21 cellular contexts compared by ENCODE assay signal in genomic region chr1:203424861-203425667, GRCh38. TPM values are rescaled to one million over a fixed set of nuclear protein-coding genes. Genes with fewer than 3 reads are reported as not detected.
DNase-seq lines count a peak whose midpoint lies in the region; ATAC-seq and TF ChIP-seq lines count a peak whose summit lies in the region.
"Had no signal": no experiment of that assay in that cellular context is flagged by ENCODE, and none has a peak within 500 bp of the region (broad histone marks: within the 10 kb centered on the region; RNA-seq: fewer than 3 reads in every experiment).

No MANE protein-coding gene starts in this region.

- H3K4me3 ChIP-seq in colonic mucosa (no peak overlapping the region), rectal smooth muscle tissue (ENCODE audit: low read length) (no peak overlapping the region), aorta (ENCODE audit: low read length in 2 of 2) (no peak overlapping the region), psoas muscle (no peak overlapping the region)
- H3K4me3 ChIP-seq: esophagus muscularis mucosa had no signal

- H3K9me3 ChIP-seq in colonic mucosa (no peaks in the 10 kb centered on the region), aorta (ENCODE audit: control insufficient read depth, low read length) (no peaks in the 10 kb centered on the region), psoas muscle (no peaks in the 10 kb centered on the region)
- H3K9me3 ChIP-seq: esophagus muscularis mucosa had no signal

- H3K27ac ChIP-seq in colonic mucosa: peak overlapping the region; percentile 86
- H3K27ac ChIP-seq in rectal smooth muscle tissue (ENCODE audit: low read depth, low read length): peak overlapping the region; percentile 0
- H3K27ac ChIP-seq in aorta (ENCODE audit: low read depth in 1 of 2, low read length in 2 of 2): no peak overlapping the region
- no peak overlapping the region for H3K27ac ChIP-seq in psoas muscle

- H3K27me3 ChIP-seq in colonic mucosa (no peaks in the 10 kb centered on the region), rectal smooth muscle tissue (ENCODE audit: control insufficient read depth, insufficient read depth, low read length) (no peaks in the 10 kb centered on the region), aorta (ENCODE audit: control insufficient read depth in 1 of 2, insufficient read depth in 2 of 2, low read length in 1 of 2) (no peaks in the 10 kb centered on the region), psoas muscle (ENCODE audit: insufficient read depth in 3 of 3, low read length in 2 of 3) (peaks cover 0 to 11% (median 4%) of the 10 kb centered on the region in 3 donors)
- H3K27me3 ChIP-seq: esophagus muscularis mucosa had no signal

- WGBS in aorta, 2 donors: 69% methylated on average over 4 of the region's 4 CpGs
- WGBS in psoas muscle, 3 donors: 48 to 64% (median 51%) methylated on average over 4 of the region's 4 CpGs

- H3K4me1 ChIP-seq in colonic mucosa (peaks cover 16% of the 10 kb centered on the region), rectal smooth muscle tissue (ENCODE audit: control insufficient read depth, insufficient read depth, low read length) (peaks cover 16% of the 10 kb centered on the region), aorta (ENCODE audit: control insufficient read depth in 1 of 2, insufficient read depth in 2 of 2, low read length in 2 of 2) (no peaks in the 10 kb centered on the region), psoas muscle (no peaks in the 10 kb centered on the region)

- H3K9ac ChIP-seq in colonic mucosa (ENCODE audit: low read depth in 2 of 2, low read length in 2 of 2): peak overlapping the region in 1 of 2 donors; percentile 94
- no peak overlapping the region for H3K9ac ChIP-seq in rectal smooth muscle tissue (ENCODE audit: low read length)

- no peak for ATAC-seq in aorta (ENCODE audit: low FRiP score)
- no peak for ATAC-seq in GM21619 (IDR thresholded peaks at IDR 0.05; ENCODE audit: unreplicated experiment)
- no peak for ATAC-seq in psoas muscle
- ATAC-seq in HG03196 (IDR thresholded peaks at IDR 0.05; ENCODE audit: unreplicated experiment): no peak
- ATAC-seq: right cardiac atrium had no signal

- TF ChIP-seq CTCF in colonic mucosa (IDR thresholded peaks at IDR 0.05) (no peak), psoas muscle (IDR thresholded peaks at IDR 0.05) (no peak)

- DNase-seq in EH (ENCODE audit: low read depth) (peak; percentile 24), NCI-H345 (lab: John Stamatoyannopoulos, UW) (peak; percentile 33), colonic mucosa (peak; percentile 38), aorta (no peak), psoas muscle (no peak)
- DNase-seq: activated CD4-positive, alpha-beta T cell treated with anti-CD3 and anti-CD28 coated beads, Interleukin-2, amount 50 U/mL, for 1 hour; activated naive CD4-positive, alpha-beta T cell treated with anti-CD3 and anti-CD28 coated beads, Interleukin-2, amount 10 ng/mL, durations not matched to agents 7 days and 5 days; activated T-cell treated with anti-CD3 and anti-CD28 coated beads for 4 hours; C1 segment of cervical spinal cord; immature natural killer cell; NCI-H510A; right cardiac atrium had no signal

- H3K36me3 ChIP-seq in colonic mucosa: no peaks in the 10 kb centered on the region
- H3K36me3 ChIP-seq in rectal smooth muscle tissue (ENCODE audit: control insufficient read depth, insufficient read depth, low read length): no peaks in the 10 kb centered on the region
- no peaks in the 10 kb centered on the region for H3K36me3 ChIP-seq in aorta (ENCODE audit: control insufficient read depth in 1 of 2, insufficient read depth in 2 of 2, low read length in 1 of 2)
- no peaks in the 10 kb centered on the region for H3K36me3 ChIP-seq in psoas muscle (ENCODE audit: insufficient read depth in 1 of 2, low read depth in 1 of 2)
- H3K36me3 ChIP-seq: esophagus muscularis mucosa had no signal

- intact Hi-C loops in colonic mucosa (cut with DNase I): no loop called here
- intact Hi-C loops in aorta (cut with DNase I): no loop called here
- intact Hi-C loops in psoas muscle (cut with DNase I): no loop called here

RNA-seq across cellular contexts. Expression of gene PRELP, which starts 50.5 kb away (rescaled TPM):
- total RNA-seq in colonic mucosa (1 to 10 TPM; 2.4 to 9.3 TPM), aorta (100 to 1,000 TPM; 174 to 217 TPM), psoas muscle (10 to 100 TPM in 1 of 4 donors, 1 to 10 TPM in 3; 3.0 to 20.6 (median 6.3) TPM)
- polyA plus RNA-seq in aorta (100 to 1,000 TPM; 152 to 178 TPM), psoas muscle (1 to 10 TPM; 5.4 to 7.1 (median 6.6) TPM)
- total RNA-seq: Daoy, dermis microvascular lymphatic vessel endothelial cell, glomerular endothelial cell, lung microvascular endothelial cell, OCI-LY7 had no signal
- polyA plus RNA-seq: immature natural killer cell had no signal

Comparison
In these comparisons a context has a peak if more than half of its experiments do, and no peak if none do; other contexts are left out.
1. DNase-seq: peak in EH (single experiment), NCI-H345 (single experiment) and colonic mucosa (single experiment); none in aorta (0 of 2) and psoas muscle (0 of 2).
2. H3K27ac ChIP-seq: peak in colonic mucosa (single experiment) and rectal smooth muscle tissue (single experiment); none in aorta (0 of 2) and psoas muscle (single experiment).
3. RNA of gene PRELP, which starts 50.5 kb away (total RNA-seq): 174 to 217 TPM in aorta; 2.4 to 9.3 TPM in colonic mucosa and 3.0 to 20.6 TPM in psoas muscle; every median in the first group is over 4 times any median in the second.